ENCODE assay signal across 10 cellular contexts in genomic region chr11:8767466-8768142, GRCh38.
DNase-seq lines count a peak whose midpoint lies in the region; ATAC-seq, FAIRE-seq and TF ChIP-seq lines count a peak whose summit lies in the region.
"Had no signal": no experiment of that assay in that cellular context is flagged by ENCODE, and none has a peak within 500 bp of the region (broad histone marks: within the 10 kb centered on the region; RNA-seq: fewer than 3 reads in every experiment).

No MANE protein-coding gene starts in this region.

- no peak for TF ChIP-seq RAD21 in SK-N-SH (IDR thresholded peaks at IDR 0.05; ENCODE audit: low read length)

- H3K4me2 ChIP-seq in SK-N-SH = peak overlapping the region; percentile 46

- TF ChIP-seq POLR2A in H54 (IDR thresholded peaks at IDR 0.05; ENCODE audit: low read depth, low read length) = no peak

- peaks cover 40% of the 10 kb centered on the region for H3F3A ChIP-seq in SK-N-SH (replicated peaks; ENCODE audit: insufficient read depth)

- TF ChIP-seq CTCF in SK-N-SH (IDR thresholded peaks at IDR 0.05) = no peak
- TF ChIP-seq CTCF in foreskin keratinocyte (conservative IDR thresholded peaks at IDR 0.05) = no peak

- no peak for FAIRE-seq in H54 (lab: Jason Lieb, UNC)

- no peaks in the 10 kb centered on the region for H3K9me2 ChIP-seq in SK-N-SH

- DNase-seq in H54 (ENCODE audit: insufficient read length, low spot score) (peak; percentile 68), SK-N-SH (no peak), foreskin keratinocyte (peak in 1 of 2 donors; percentile 81)
- no peak for DNase-seq in activated CD8-positive, alpha-beta memory T cell treated with anti-CD3 and anti-CD28 coated beads for 24 hours
- DNase-seq: CD4-positive, CD25-positive, alpha-beta regulatory T cell; NCI-H1436 had no signal

- POLR2A ChIA-PET in SK-N-SH (lab: Yijun Ruan, JAX) = no interaction called here

- H3K27me3 ChIP-seq in SK-N-SH (ENCODE audit: insufficient read depth) (no peaks in the 10 kb centered on the region), foreskin keratinocyte (no peaks in the 10 kb centered on the region), skeletal muscle tissue (ENCODE audit: control insufficient read depth in 3 of 3, insufficient read depth in 3 of 3, low read length in 3 of 3) (no peaks in the 10 kb centered on the region)

- H3K27ac ChIP-seq in SK-N-SH (ENCODE audit: low read depth in 2 of 2, low read length in 1 of 2) (peak overlapping the region; percentile 47 to 85; a peak in 3 of 4 replicates), foreskin keratinocyte (no peak overlapping the region), skeletal muscle tissue (ENCODE audit: low read depth, low read length) (peak overlapping the region; percentile 66)

- H2AFZ ChIP-seq in SK-N-SH (ENCODE audit: low read depth) = no peak overlapping the region

- peak overlapping the region; percentile 47; the same call in 1 of the 2 replicates for H3K9ac ChIP-seq in SK-N-SH
- peak overlapping the region in 1 of 3 donors; percentile 8 for H3K9ac ChIP-seq in skeletal muscle tissue (ENCODE audit: low read depth in 1 of 3, low read length in 3 of 3)

- no peak for TF ChIP-seq EP300 in SK-N-SH (IDR thresholded peaks at IDR 0.05; ENCODE audit: borderline replicate concordance in 1 of 2, low read depth in 1 of 2, low read length in 1 of 2)

- CTCF ChIA-PET in SK-N-SH (lab: Yijun Ruan, JAX) = interaction anchor here (1.3 kb wide), 1 partner anchor 19 kb away, joined by 3 read pairs; no protein-coding TSS in a partner anchor

- H3K4me1 ChIP-seq in SK-N-SH (ENCODE audit: control insufficient read depth in 1 of 2, insufficient read depth in 2 of 2, low read depth in 1 of 2, low read length in 1 of 2) = peaks cover 2 to 55% of the 10 kb centered on the region in 2 experiments; a peak in 3 of 4 replicates
- H3K4me1 ChIP-seq in foreskin keratinocyte = peaks cover 47% of the 10 kb centered on the region
- H3K4me1 ChIP-seq in skeletal muscle tissue (ENCODE audit: control insufficient read depth in 3 of 3, insufficient read depth in 3 of 3, low read length in 3 of 3) = peaks cover 15 to 49% (median 28%) of the 10 kb centered on the region in 3 donors

- no peaks in the 10 kb centered on the region for H3K9me3 ChIP-seq in SK-N-SH
- H3K9me3 ChIP-seq in skeletal muscle tissue (ENCODE audit: control insufficient read depth in 3 of 3, low read length in 3 of 3) = no peaks in the 10 kb centered on the region

- 75% methylated on average over 9 of the region's 9 CpGs for WGBS in SK-N-SH (ENCODE audit: low lambda C conversion rate)

- ATAC-seq in foreskin keratinocyte = peak; percentile 85
- no peak for ATAC-seq in GM18517 (IDR thresholded peaks at IDR 0.05; ENCODE audit: unreplicated experiment)
- ATAC-seq in HG03097 (IDR thresholded peaks at IDR 0.05; ENCODE audit: low FRiP score, unreplicated experiment) = no peak
- no peak for ATAC-seq in HG03432 (IDR thresholded peaks at IDR 0.05; ENCODE audit: unreplicated experiment)

- peaks cover 0 to 6% of the 10 kb centered on the region in 2 experiments for H3K36me3 ChIP-seq in SK-N-SH (replicated peaks in 1 of 2; ENCODE audit: control insufficient read depth in 1 of 2, insufficient read depth in 2 of 2, low read length in 1 of 2)
- H3K36me3 ChIP-seq in skeletal muscle tissue (ENCODE audit: control insufficient read depth in 3 of 3, insufficient read depth in 3 of 3, low read length in 3 of 3) = no peaks in the 10 kb centered on the region

- no peaks in the 10 kb centered on the region for H4K20me1 ChIP-seq in SK-N-SH (ENCODE audit: insufficient read depth)

- peaks cover 43% of the 10 kb centered on the region for H3K79me2 ChIP-seq in SK-N-SH (ENCODE audit: insufficient read depth)

- H3K4me3 ChIP-seq in SK-N-SH (ENCODE audit: low read depth in 2 of 2, low read length in 1 of 2) = no peak overlapping the region
- no peak overlapping the region for H3K4me3 ChIP-seq in skeletal muscle tissue (ENCODE audit: low read length in 3 of 3)

TF ChIP-seq in SK-N-SH, 30 proteins besides CTCF, POLR2A, EP300 and RAD21:
- no peak for TF ChIP-seq REST (IDR thresholded peaks at IDR 0.05; ENCODE audit: low read depth, low read length)
- peak; percentile 12; the same call in 1 of the 2 replicates for TF ChIP-seq NFIC (IDR thresholded peaks at IDR 0.05; ENCODE audit: borderline replicate concordance)
- TF ChIP-seq TCF12 (IDR thresholded peaks at IDR 0.05) = peak; percentile 38; the same call in 1 of the 2 replicates
- TF ChIP-seq JUND (IDR thresholded peaks at IDR 0.05) = peak; percentile 38; the same call in 1 of the 2 replicates
- peak; percentile 45; the same call in 1 of the 2 replicates for TF ChIP-seq FOSL2 (IDR thresholded peaks at IDR 0.05; ENCODE audit: borderline replicate concordance, low read depth)
- TF ChIP-seq RXRA (IDR thresholded peaks at IDR 0.05; ENCODE audit: borderline replicate concordance, low read depth) = no peak
- TF ChIP-seq MEF2A (IDR thresholded peaks at IDR 0.05; ENCODE audit: borderline replicate concordance, low read depth) = peak; percentile 65; the same call in 1 of the 2 replicates
- TF ChIP-seq SIN3A (IDR thresholded peaks at IDR 0.05; ENCODE audit: borderline replicate concordance, low read depth, low read length) = no peak
- TF ChIP-seq FOXM1 (IDR thresholded peaks at IDR 0.05; ENCODE audit: low read depth) = no peak
- TF ChIP-seq YY1 (IDR thresholded peaks at IDR 0.05; ENCODE audit: low read depth) = no peak
- no peak for TF ChIP-seq RFX5 (IDR thresholded peaks at IDR 0.05; ENCODE audit: low read length)
- no peak for TF ChIP-seq EZH2phosphoT487 (IDR thresholded peaks at IDR 0.05; ENCODE audit: borderline replicate concordance, low read depth)
